Comparison of ENCODE assay signal across 8 cellular contexts in the genomic region with DNA sequence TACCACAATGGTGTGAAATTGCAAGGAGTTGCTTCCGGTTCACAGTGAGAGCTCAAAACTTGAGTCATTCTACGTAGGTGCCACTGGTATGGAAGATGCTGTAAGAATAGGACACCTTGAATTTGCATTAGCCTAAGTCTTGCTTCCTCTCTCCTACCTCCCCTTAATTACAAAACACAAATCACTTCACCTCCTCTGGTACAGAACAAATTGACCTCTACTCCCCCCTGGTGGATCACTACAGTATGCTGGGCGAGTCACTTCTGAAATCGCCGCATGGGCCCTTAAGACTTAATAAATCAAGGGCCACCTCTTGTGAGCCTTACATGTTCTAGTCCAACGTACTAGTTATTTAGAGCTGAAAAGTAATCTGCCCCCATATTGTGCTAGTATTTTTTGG.
DNase-seq lines count a peak whose midpoint lies in the region; ATAC-seq, FAIRE-seq and TF ChIP-seq lines count a peak whose summit lies in the region.

No MANE protein-coding gene starts in this region.

- H3K27me3 ChIP-seq in colonic mucosa (no peaks in the 10 kb centered on the region), trophoblast cell (ENCODE audit: insufficient read depth, low read length) (no peaks in the 10 kb centered on the region)

- peak; percentile 92 for ATAC-seq in GM18517 (IDR thresholded peaks at IDR 0.05; ENCODE audit: unreplicated experiment)
- ATAC-seq in HG02884 (IDR thresholded peaks at IDR 0.05; ENCODE audit: unreplicated experiment) = peak; percentile 84
- no peak for ATAC-seq in sciatic nerve

- no peaks in the 10 kb centered on the region for H3K79me1 ChIP-seq in trophoblast cell (ENCODE audit: low read length)

- no peak overlapping the region for H2BK5ac ChIP-seq in trophoblast cell (ENCODE audit: low read depth, low read length, poor library complexity)

- H3K14ac ChIP-seq in trophoblast cell (ENCODE audit: low read length) = no peak overlapping the region

- no peak overlapping the region for H3K4me2 ChIP-seq in trophoblast cell (ENCODE audit: low read length)

- H2BK12ac ChIP-seq in trophoblast cell (ENCODE audit: low read length) = no peak overlapping the region

- peak; percentile 67 for TF ChIP-seq CTCF in D721Med (IDR thresholded peaks at IDR 0.05; ENCODE audit: insufficient read depth, missing control alignments)
- peak; percentile 18 for TF ChIP-seq CTCF in colonic mucosa (IDR thresholded peaks at IDR 0.05)

- H2BK120ac ChIP-seq in trophoblast cell (ENCODE audit: insufficient read depth, low read length, poor library complexity) = no peak overlapping the region

- no peaks in the 10 kb centered on the region for H3K79me2 ChIP-seq in trophoblast cell (ENCODE audit: control insufficient read depth, insufficient read depth, low read length, poor library complexity)

- H3K36me3 ChIP-seq in colonic mucosa = no peaks in the 10 kb centered on the region
- no peaks in the 10 kb centered on the region for H3K36me3 ChIP-seq in trophoblast cell (ENCODE audit: control insufficient read depth in 1 of 2, insufficient read depth in 2 of 2, low read length in 2 of 2)

- H4K12ac ChIP-seq in trophoblast cell (ENCODE audit: low read depth, low read length) = no peak overlapping the region

- no peaks in the 10 kb centered on the region for H3K4me1 ChIP-seq in colonic mucosa
- H3K4me1 ChIP-seq in trophoblast cell (ENCODE audit: control insufficient read depth in 1 of 2, insufficient read depth in 2 of 2, low read length in 2 of 2) = no peaks in the 10 kb centered on the region

- H3K27ac ChIP-seq in colonic mucosa = no peak overlapping the region
- H3K27ac ChIP-seq in trophoblast cell (ENCODE audit: low read depth, low read length) = no peak overlapping the region

- H3K9ac ChIP-seq in colonic mucosa (ENCODE audit: low read depth in 2 of 2, low read length in 2 of 2) = no peak overlapping the region
- H3K9ac ChIP-seq in trophoblast cell (ENCODE audit: low read length) = no peak overlapping the region

- H3K9me3 ChIP-seq in colonic mucosa = no peaks in the 10 kb centered on the region
- no peaks in the 10 kb centered on the region for H3K9me3 ChIP-seq in trophoblast cell (ENCODE audit: insufficient read depth, low read depth, low read length)

- no peak overlapping the region for H4K8ac ChIP-seq in trophoblast cell (ENCODE audit: low read depth, low read length)

- intact Hi-C loops in colonic mucosa (cut with DNase I) = no loop called here
- intact Hi-C loops in sciatic nerve (cut with DNase I) = no loop called here

- no peak overlapping the region for H3K23ac ChIP-seq in trophoblast cell (ENCODE audit: low read length)

- H2AFZ ChIP-seq in trophoblast cell (ENCODE audit: insufficient read depth, low read length, poor library complexity) = no peak overlapping the region

- FAIRE-seq in D721Med (lab: Jason Lieb, UNC) = no peak

- H2AK5ac ChIP-seq in trophoblast cell (ENCODE audit: low read length) = no peak overlapping the region

- DNase-seq in D721Med (ENCODE audit: insufficient read length, low spot score) (no peak), NCI-H460 (ENCODE audit: extremely low read depth, low read depth) (peak; percentile 6), colonic mucosa (peak; percentile 20), trophoblast cell (peak; percentile 31 to 69), Ammon's horn (ENCODE audit: low spot score) (no peak), sciatic nerve (ENCODE audit: low spot score) (no peak)

- no CpG with 5 or more reads among the region's 6 CpGs for WGBS in trophoblast cell (ENCODE audit: extremely low coverage, insufficient coverage, insufficient read length)

- H3K4me3 ChIP-seq in colonic mucosa (no peak overlapping the region), trophoblast cell (ENCODE audit: low read depth, low read length) (no peak overlapping the region)

- H3K4ac ChIP-seq in trophoblast cell (ENCODE audit: low read depth, low read length) = no peak overlapping the region

- H4K91ac ChIP-seq in trophoblast cell (ENCODE audit: low read depth, low read length) = no peak overlapping the region

- H3K18ac ChIP-seq in trophoblast cell (ENCODE audit: low read length) = no peak overlapping the region

Comparison
In these comparisons a context has a peak if more than half of its experiments do, and no peak if none do; other contexts are left out.
1. DNase-seq: peak in NCI-H460 (single experiment), colonic mucosa (single experiment) and trophoblast cell (2 of 2); none in D721Med (single experiment), Ammon's horn (single experiment) and sciatic nerve (single experiment).